Comparison of ENCODE assay signal across 8 cellular contexts in genomic region chr9:72363226-72363625, GRCh38. TPM values are rescaled to one million over a fixed set of nuclear protein-coding genes. Genes with fewer than 3 reads are reported as not detected.
DNase-seq lines count a peak whose midpoint lies in the region; ATAC-seq, FAIRE-seq and TF ChIP-seq lines count a peak whose summit lies in the region.

No MANE protein-coding gene starts in this region.

- peaks cover 25% of the 10 kb centered on the region for H3K4me1 ChIP-seq in OCI-LY7 (ENCODE audit: insufficient read depth, low read length, poor library complexity, severe bottlenecking)
- no peaks in the 10 kb centered on the region for H3K4me1 ChIP-seq in ovary (ENCODE audit: insufficient read depth)

- no peaks in the 10 kb centered on the region for H3K27me3 ChIP-seq in ovary

- WGBS in ovary, 3 donors, result 3 to 6% (median 3%) methylated on average over 2 of the region's 2 CpGs

- H3K4me3 ChIP-seq in OCI-LY7 (ENCODE audit: low read depth, low read length, poor library complexity, severe bottlenecking) (peak overlapping the region; percentile 90), ovary (peak overlapping the region; percentile 94)

- H3K27ac ChIP-seq in OCI-LY7 (ENCODE audit: low read depth, low read length, poor library complexity, severe bottlenecking) (peak overlapping the region; percentile 67), epithelial cell of prostate (peak overlapping the region; percentile 96), ovary (peak overlapping the region; percentile 99 to 100)

- CTCF ChIA-PET in OCI-LY7 (lab: Charles Lee; ENCODE audit: unreplicated experiment), result no interaction called here

- POLR2A ChIA-PET in OCI-LY7 (lab: Charles Lee), result interaction anchor here (1.3 kb wide), 1 partner anchor 11 kb away, joined by 3 read pairs; no protein-coding TSS in a partner anchor

- peak; percentile 16 for DNase-seq in G401 (ENCODE audit: low spot score)
- DNase-seq in OCI-LY7 (ENCODE audit: low spot score), result no peak
- DNase-seq in epithelial cell of prostate (ENCODE audit: low read depth, low spot score), result no peak
- DNase-seq in ovary, result no peak
- no peak for DNase-seq in GM19238 (ENCODE audit: insufficient read length, low spot score)
- DNase-seq in GM19239 (ENCODE audit: insufficient read length, low spot score), result no peak

- no peaks in the 10 kb centered on the region for H3K9me2 ChIP-seq in OCI-LY7 (ENCODE audit: insufficient read depth, low read length)

- peak overlapping the region; percentile 73 for H3K4me2 ChIP-seq in OCI-LY7 (ENCODE audit: low read length)

- no TSS peak for BruUV-seq in OCI-LY7 (replicated peaks; lab: Mats Ljungman, UMichigan)

- intact Hi-C loops in OCI-LY7 (cut with micrococcal nuclease; ENCODE audit: unreplicated experiment) (loop anchor here (10.0 kb wide), 1 partner anchor 458 kb away; no protein-coding TSS in a partner anchor), ovary (cut with DNase I) (loop anchor here in 2 of 4 donors (5.0 to 10.0 kb wide), 2 partner anchors 68 to 214 kb away; no protein-coding TSS in a partner anchor)

- H2AFZ ChIP-seq in OCI-LY7 (ENCODE audit: low read length), result no peak overlapping the region

- TF ChIP-seq POLR2A in ovary (IDR thresholded peaks at IDR 0.05), result no peak

- in situ Hi-C loops in G401 (cut with HindIII; ENCODE audit: low sequenced_read_pairs), result no loop called here

- FAIRE-seq in GM19239 (lab: Jason Lieb, UNC), result no peak

- H3K79me2 ChIP-seq in OCI-LY7 (ENCODE audit: insufficient read depth, low read depth, low read length), result peaks cover 65% of the 10 kb centered on the region

- H3K36me3 ChIP-seq in OCI-LY7 (ENCODE audit: insufficient read depth, low read length) (peaks cover 53% of the 10 kb centered on the region), ovary (no peaks in the 10 kb centered on the region)

- no peaks in the 10 kb centered on the region for H3K9me3 ChIP-seq in OCI-LY7 (ENCODE audit: low read length)
- no peaks in the 10 kb centered on the region for H3K9me3 ChIP-seq in ovary

- TF ChIP-seq CTCF in OCI-LY7 (conservative IDR thresholded peaks at IDR 0.05; ENCODE audit: low read length) (no peak), ovary (IDR thresholded peaks at IDR 0.05) (no peak)

- ATAC-seq in GM21423 (IDR thresholded peaks at IDR 0.05; ENCODE audit: unreplicated experiment) (no peak), GM19397 (IDR thresholded peaks at IDR 0.05; ENCODE audit: unreplicated experiment) (no peak)

- H4K20me1 ChIP-seq in OCI-LY7 (ENCODE audit: insufficient read depth, low read length), result peaks cover 51% of the 10 kb centered on the region

- TF ChIP-seq EP300 in ovary (IDR thresholded peaks at IDR 0.05), result no peak

RNA-seq across cellular contexts. Expression of gene ZFAND5, which starts 1.8 kb away (rescaled TPM):
- total RNA-seq in G401 (2014; rRNA removed; shearing (Covaris generic)), result 67.8 and 103 TPM in 2 replicates
- 30.9 and 60.5 TPM in 2 replicates for total RNA-seq in OCI-LY7 (2014; rRNA removed; shearing (Covaris generic))
- total RNA-seq in OCI-LY7 (2022), result 54.3 and 57.7 TPM in 2 replicates
- 100 to 1,000 TPM; 198 to 904 (median 321) TPM for total RNA-seq in ovary
- polyA plus RNA-seq in ovary, result 100 to 1,000 TPM; 146 to 208 TPM
